In the genomic region with DNA sequence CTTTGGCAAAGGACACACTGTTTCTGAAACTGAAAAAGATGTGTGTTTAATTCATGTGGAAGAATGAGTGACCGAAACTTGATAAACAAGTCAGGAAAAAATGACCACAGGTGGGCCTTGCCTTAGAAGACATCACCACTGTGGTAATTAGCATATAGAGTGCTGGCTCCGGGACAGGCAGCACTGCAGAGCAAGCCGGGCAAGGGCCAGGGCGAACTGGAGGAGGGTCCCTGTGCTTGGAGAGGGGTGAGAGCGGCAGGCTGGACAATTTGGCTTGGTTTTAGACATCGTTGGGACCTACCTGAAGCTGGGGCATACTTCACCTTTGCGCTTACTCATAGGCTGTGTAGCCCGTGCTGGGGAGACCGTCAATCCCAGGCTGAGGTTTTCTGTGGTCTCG, we compare ENCODE assay signal across 1 cellular context.
TF ChIP-seq lines count a peak whose summit lies in the region.

No MANE protein-coding gene starts in this region.

TF ChIP-seq in H1, 55 proteins besides CTCF, POLR2A, EP300 and RAD21:
- TF ChIP-seq BRCA1 (IDR thresholded peaks at IDR 0.05; ENCODE audit: low read depth, low read length) (no peak), EZH2 (IDR thresholded peaks at IDR 0.05; ENCODE audit: low read depth, low read length, severe bottlenecking) (no peak), HDAC6 (IDR thresholded peaks at IDR 0.05; ENCODE audit: low read depth, low read length) (no peak), EGR1 (IDR thresholded peaks at IDR 0.05; ENCODE audit: borderline replicate concordance, low read depth, low read length) (no peak), SRF (IDR thresholded peaks at IDR 0.05; ENCODE audit: low read depth, low read length) (no peak), GTF2F1 (IDR thresholded peaks at IDR 0.05; ENCODE audit: borderline replicate concordance, low read depth, low read length) (no peak), CBX8 (IDR thresholded peaks at IDR 0.05; ENCODE audit: borderline replicate concordance, low read depth, low read length) (no peak), RFX5 (IDR thresholded peaks at IDR 0.05; ENCODE audit: borderline replicate concordance, low read depth, low read length) (no peak), TCF12 (IDR thresholded peaks at IDR 0.05; ENCODE audit: low read depth, low read length) (no peak), MAX (IDR thresholded peaks at IDR 0.05) (no peak), RXRA (IDR thresholded peaks at IDR 0.05; ENCODE audit: insufficient read depth, low read depth, low read length) (no peak), BCL11A (IDR thresholded peaks at IDR 0.05; ENCODE audit: low read depth in 2 of 2, low read length in 2 of 2) (no peak), KDM4A (IDR thresholded peaks at IDR 0.05; ENCODE audit: low read depth, low read length, severe bottlenecking) (no peak), TAF1 (IDR thresholded peaks at IDR 0.05; ENCODE audit: low read depth, low read length) (no peak), SAP30 (IDR thresholded peaks at IDR 0.05; ENCODE audit: insufficient read depth, insufficient replicate concordance, low read length) (no peak), TBP (IDR thresholded peaks at IDR 0.05; ENCODE audit: low read depth, low read length) (no peak), CBX5 (IDR thresholded peaks at IDR 0.05; ENCODE audit: low read depth, low read length) (no peak), POLR2AphosphoS5 (IDR thresholded peaks at IDR 0.05; ENCODE audit: low read depth, low read length) (no peak), E2F6 (IDR thresholded peaks at IDR 0.05) (no peak)
